Comparison of ENCODE assay signal across 12 cellular contexts in genomic region chr2:241672243-241673188, GRCh38.
"Had no signal": no experiment of that assay in that cellular context is flagged by ENCODE, and none has a peak within 500 bp of the region (broad histone marks: within the 10 kb centered on the region; RNA-seq: fewer than 3 reads in every experiment).

No MANE protein-coding gene starts in this region.

- H3K27ac ChIP-seq: gastroesophageal sphincter, tibial nerve, uterus had no signal

- H3K9me3 Mint-ChIP-seq: naive B cell had no signal

- H3K36me3 Mint-ChIP-seq: naive B cell had no signal

- H3K4me1 ChIP-seq: gastroesophageal sphincter, tibial nerve, uterus had no signal

- ATAC-seq: gastroesophageal sphincter had no signal

- H3K4me3 ChIP-seq: gastroesophageal sphincter, tibial nerve, uterus had no signal

- DNase-seq: activated gamma-delta T cell; activated T-cell treated with anti-CD3 and anti-CD28 coated beads, Interleukin-2, amount 50 U/mL, for 48 hours; dermis blood vessel endothelial cell; naive B cell; nucleus accumbens; retina; stimulated activated CD4-positive, alpha-beta T cell treated with anti-CD3 and anti-CD28 coated beads, Interleukin-2, amount 100 ng/mL, for 48 hours; stimulated activated naive CD4-positive, alpha-beta T cell; T-helper 9 cell; uterus had no signal

- H3K4me1 Mint-ChIP-seq: naive B cell had no signal

- H3K9me3 ChIP-seq: gastroesophageal sphincter, tibial nerve, uterus had no signal

- H3K27me3 Mint-ChIP-seq: naive B cell had no signal

- H3K36me3 ChIP-seq: uterus had no signal

- H3K27me3 ChIP-seq: gastroesophageal sphincter, tibial nerve, uterus had no signal

- H3K4me3 Mint-ChIP-seq: naive B cell had no signal
